Comparison of ENCODE assay signal across 26 cellular contexts in genomic region chr9:70083429-70083828, GRCh38. TPM values are rescaled to one million over a fixed set of nuclear protein-coding genes. Genes with fewer than 3 reads are reported as not detected.
A peak's percentile ranks its signal among the peaks of the same experiment; 100 is the strongest.
DNase-seq lines count a peak whose midpoint lies in the region; ATAC-seq and TF ChIP-seq lines count a peak whose summit lies in the region.
"Had no signal": no experiment of that assay in that cellular context is flagged by ENCODE, and none has a peak within 500 bp of the region (broad histone marks: within the 10 kb centered on the region; RNA-seq: fewer than 3 reads in every experiment).

No MANE protein-coding gene starts in this region.

- H3F3A ChIP-seq in SK-N-SH (replicated peaks; ENCODE audit: insufficient read depth), result no peaks in the 10 kb centered on the region

- CTCF ChIA-PET in SK-N-SH (lab: Yijun Ruan, JAX), result interaction anchor here (0.6 to 2.1 kb wide), 4 partner anchors 9 to 143 kb away, joined by 3 to 7 read pairs (median 4); no protein-coding TSS in a partner anchor

- TF ChIP-seq EP300 in SK-N-SH (IDR thresholded peaks at IDR 0.05; ENCODE audit: borderline replicate concordance in 1 of 2, low read depth in 1 of 2, low read length in 1 of 2) (no peak), esophagus muscularis mucosa (IDR thresholded peaks at IDR 0.05) (no peak)

- TF ChIP-seq POLR2A in esophagus muscularis mucosa (IDR thresholded peaks at IDR 0.05; ENCODE audit: low read depth), result no peak

- no peaks in the 10 kb centered on the region for H3K79me2 ChIP-seq in SK-N-SH (ENCODE audit: insufficient read depth)

- H3K4me3 ChIP-seq in AG10803 (ENCODE audit: low read length) (no peak overlapping the region), SK-N-SH (ENCODE audit: low read depth in 2 of 2, low read length in 1 of 2) (no peak overlapping the region), esophagus muscularis mucosa (no peak overlapping the region)
- H3K4me3 ChIP-seq: A549, BLaER1, colonic mucosa, esophagus squamous epithelium, GM23338, lung had no signal

- H3K9me2 ChIP-seq in SK-N-SH, result no peaks in the 10 kb centered on the region

- no peak overlapping the region for H3K27ac ChIP-seq in SK-N-SH (ENCODE audit: low read depth in 2 of 2, low read length in 1 of 2)
- peak overlapping the region; percentile 88 to 96 (median 92) for H3K27ac ChIP-seq in esophagus muscularis mucosa (replicated peaks in 1 of 4)
- H3K27ac ChIP-seq: A549, BLaER1, colonic mucosa had no signal

- no peak for TF ChIP-seq RAD21 in SK-N-SH (IDR thresholded peaks at IDR 0.05; ENCODE audit: low read length)

- DNase-seq in AG10803 (ENCODE audit: low read depth), result peak; percentile 28
- no peak for DNase-seq in SK-N-SH
- no peak for DNase-seq in esophagus muscularis mucosa (ENCODE audit: extremely low spot score)
- peak; percentile 19 for DNase-seq in renal cortical epithelial cell (ENCODE audit: low read depth)
- DNase-seq in GM13976 (ENCODE audit: low spot score), result no peak
- no peak for DNase-seq in OCI-M1 (lab: John Stamatoyannopoulos, UW)
- DNase-seq: activated CD4-positive, CD25-positive, alpha-beta regulatory T cell treated with anti-CD3 and anti-CD28 coated beads, Interleukin-2, amount 50 U/mL, for 72 hours; activated gamma-delta T cell; activated T-cell treated with anti-CD3 and anti-CD28 coated beads, Interleukin-2, amount 50 U/mL, for 1 hour; colonic mucosa; COR-L47; DMS79; esophagus squamous epithelium; HFFc6; islet precursor cell; NCI-H1436; posterior cingulate gyrus; SHP77 treated with DMSO at 0.1 percent for 48 hours; stimulated activated naive CD8-positive, alpha-beta T cell treated with anti-CD3 and anti-CD28 coated beads, Interleukin-15, amount 100 ng/mL, for 72 hours; trophoblast cell had no signal

- no peaks in the 10 kb centered on the region for H3K9me3 ChIP-seq in SK-N-SH
- H3K9me3 ChIP-seq in esophagus muscularis mucosa, result no peaks in the 10 kb centered on the region
- H3K9me3 ChIP-seq: A549, BLaER1, colonic mucosa, esophagus squamous epithelium had no signal

- H3K9ac ChIP-seq in SK-N-SH, result no peak overlapping the region
- H3K9ac ChIP-seq: BLaER1 had no signal

- in situ Hi-C loops in GM13976 (cut with MboI; ENCODE audit: low sequenced_read_pairs, unreplicated experiment), result no loop called here

- no peaks in the 10 kb centered on the region for H3K36me3 ChIP-seq in SK-N-SH (replicated peaks in 1 of 2; ENCODE audit: control insufficient read depth in 1 of 2, insufficient read depth in 2 of 2, low read length in 1 of 2)
- no peaks in the 10 kb centered on the region for H3K36me3 ChIP-seq in esophagus muscularis mucosa
- H3K36me3 ChIP-seq: BLaER1, colonic mucosa, esophagus squamous epithelium had no signal

- intact Hi-C loops in esophagus muscularis mucosa (cut with DNase I), result no loop called here

- TF ChIP-seq CTCF in AG10803 (conservative IDR thresholded peaks at IDR 0.05; ENCODE audit: low read length) (no peak), SK-N-SH (IDR thresholded peaks at IDR 0.05) (no peak), esophagus muscularis mucosa (IDR thresholded peaks at IDR 0.05) (no peak), GM13976 (IDR thresholded peaks at IDR 0.05; ENCODE audit: borderline replicate concordance, control extremely low read depth, extremely low read depth, insufficient read depth, missing control alignments) (no peak)

- H3K27me3 ChIP-seq in SK-N-SH (ENCODE audit: insufficient read depth) (no peaks in the 10 kb centered on the region), esophagus muscularis mucosa (no peaks in the 10 kb centered on the region)
- H3K27me3 ChIP-seq: BLaER1, colonic mucosa, esophagus squamous epithelium had no signal

- WGBS in SK-N-SH (ENCODE audit: low lambda C conversion rate), result 56% methylated on average over 1 of the region's 1 CpG
- 28% methylated on average over 1 of the region's 1 CpG for WGBS in esophagus muscularis mucosa

- no peaks in the 10 kb centered on the region; a peak in 1 of 4 replicates for H3K4me1 ChIP-seq in SK-N-SH (ENCODE audit: control insufficient read depth in 1 of 2, insufficient read depth in 2 of 2, low read depth in 1 of 2, low read length in 1 of 2)
- H3K4me1 ChIP-seq in esophagus muscularis mucosa, result peaks cover 44 to 99% (median 95%) of the 10 kb centered on the region in 4 donors
- H3K4me1 ChIP-seq: A549, BLaER1, colonic mucosa had no signal

- POLR2A ChIA-PET in SK-N-SH (lab: Yijun Ruan, JAX), result no interaction called here

- H4K20me1 ChIP-seq in SK-N-SH (ENCODE audit: insufficient read depth), result no peaks in the 10 kb centered on the region
- H4K20me1 ChIP-seq: BLaER1 had no signal

- no peak for ATAC-seq in GM21737 (IDR thresholded peaks at IDR 0.05; ENCODE audit: unreplicated experiment)
- no peak for ATAC-seq in GM19463 (IDR thresholded peaks at IDR 0.05; ENCODE audit: unreplicated experiment)
- ATAC-seq: A549; GM23338; stimulated activated naive CD8-positive, alpha-beta T cell treated with anti-CD3 and anti-CD28 coated beads, Interleukin-15, amount 100 ng/mL, for 72 hours had no signal

- no peak overlapping the region for H3K4me2 ChIP-seq in SK-N-SH
- H3K4me2 ChIP-seq: A549, BLaER1, GM23338 had no signal

- no peak overlapping the region for H2AFZ ChIP-seq in SK-N-SH (ENCODE audit: low read depth)
- H2AFZ ChIP-seq: GM23338 had no signal

TF ChIP-seq in SK-N-SH, 30 proteins besides CTCF, POLR2A, EP300 and RAD21:
- TF ChIP-seq FOXJ3 (CRISPR knock-in tag; IDR thresholded peaks at IDR 0.05) (no peak), TCF12 (IDR thresholded peaks at IDR 0.05) (peak; percentile 26; the same call in 1 of the 2 replicates), TEAD4 (IDR thresholded peaks at IDR 0.05; ENCODE audit: borderline replicate concordance, insufficient read depth) (no peak), NFIC (IDR thresholded peaks at IDR 0.05; ENCODE audit: borderline replicate concordance) (no peak), MEF2A (IDR thresholded peaks at IDR 0.05; ENCODE audit: borderline replicate concordance, low read depth) (no peak), JUND (IDR thresholded peaks at IDR 0.05) (no peak), RFX5 (IDR thresholded peaks at IDR 0.05; ENCODE audit: low read length) (no peak), ZBTB33 (IDR thresholded peaks at IDR 0.05; ENCODE audit: borderline replicate concordance, low read depth) (no peak), REST (IDR thresholded peaks at IDR 0.05; ENCODE audit: low read depth, low read length) (no peak)

RNA-seq across cellular contexts. Expression of gene MAMDC2, which starts 39.8 kb away (rescaled TPM):
- polyA plus RNA-seq in SK-N-SH (2012; rRNA removed), result not detected in 2 replicates
- under 0.01 TPM in 2 replicates for polyA plus RNA-seq in SK-N-SH (2012; cell fraction: cytosol; rRNA removed)
- 0.01 TPM in 1 of 2 replicates, not detected in the other for polyA plus RNA-seq in SK-N-SH (2012; cell fraction: nucleus; rRNA removed)
- total RNA-seq in esophagus muscularis mucosa (100 to 1,000 TPM; 115 to 147 (median 126) TPM), renal cortical epithelial cell (32.9 and 39.1 TPM in 2 replicates)

Comparison
In these comparisons a context has a peak if more than half of its experiments do, and no peak if none do; other contexts are left out.
1. DNase-seq: peak in AG10803 (single experiment) and renal cortical epithelial cell (single experiment); none in SK-N-SH (single experiment), esophagus muscularis mucosa (single experiment), GM13976 (single experiment) and OCI-M1 (single experiment).
2. H3K27ac ChIP-seq: peak in esophagus muscularis mucosa (4 of 4); none in SK-N-SH (0 of 2).